In genomic region chr12:52673713-52674415, GRCh38 we compare ENCODE assay signal across 35 cellular contexts. TPM values are rescaled to one million over a fixed set of nuclear protein-coding genes. Genes with fewer than 3 reads are reported as not detected.
"Had no signal": no experiment of that assay in that cellular context is flagged by ENCODE, and none has a peak within 500 bp of the region (broad histone marks: within the 10 kb centered on the region; RNA-seq: fewer than 3 reads in every experiment).

No MANE protein-coding gene starts in this region.

- H3K9ac ChIP-seq: neural progenitor cell, parathyroid adenoma had no signal

- H3K9me3 ChIP-seq: ovary, psoas muscle, spleen, suprapubic skin, testis, tibial artery, transverse colon, upper lobe of left lung, vagina had no signal

- H3K27me3 Mint-ChIP-seq: stimulated activated naive CD8-positive, alpha-beta T cell treated with anti-CD3 and anti-CD28 coated beads, Interleukin-15, amount 100 ng/mL, for 72 hours had no signal

- H3K27me3 ChIP-seq: ovary, testis, upper lobe of left lung, vagina had no signal

- ATAC-seq: naive thymus-derived CD4-positive, alpha-beta T cell; natural killer cell; psoas muscle; right cardiac atrium; sciatic nerve; stimulated activated memory B cell treated with anti-CD40 and anti-IgM and Interleukin-4, amounts not matched to agents 10 μg/mL and 1 μg/mL and 100 μg/mL, for 72 hours; stimulated activated naive CD8-positive, alpha-beta T cell treated with anti-CD3 and anti-CD28 coated beads, Interleukin-15, amount 100 ng/mL, for 72 hours; stimulated activated naive CD8-positive, alpha-beta T cell treated with anti-CD3 and anti-CD28 coated beads, Interleukin-15, Interleukin-2, amounts not matched to agents 100 U/mL and 50 U/mL, for 24 hours had no signal

- H3K4me2 ChIP-seq: neural progenitor cell, smooth muscle cell had no signal

- H3K9me3 Mint-ChIP-seq: naive thymus-derived CD4-positive, alpha-beta T cell; natural killer cell; nephron; neural progenitor cell; stimulated activated memory B cell treated with anti-CD40 and anti-IgM and Interleukin-4, amounts not matched to agents 10 μg/mL and 1 μg/mL and 100 μg/mL, for 72 hours; stimulated activated naive CD8-positive, alpha-beta T cell treated with anti-CD3 and anti-CD28 coated beads, Interleukin-15, amount 100 ng/mL, for 72 hours had no signal

- H3K27ac Mint-ChIP-seq: natural killer cell; nephron; neural progenitor cell; progenitor cell of endocrine pancreas; stimulated activated memory B cell treated with anti-CD40 and anti-IgM and Interleukin-4, amounts not matched to agents 10 μg/mL and 1 μg/mL and 100 μg/mL, for 72 hours had no signal

- H3K36me3 Mint-ChIP-seq: natural killer cell; neural progenitor cell; stimulated activated memory B cell treated with anti-CD40 and anti-IgM and Interleukin-4, amounts not matched to agents 10 μg/mL and 1 μg/mL and 100 μg/mL, for 72 hours had no signal

- H3K36me3 ChIP-seq: neural progenitor cell, ovary, spleen, suprapubic skin, tibial artery, transverse colon, upper lobe of left lung, vagina had no signal

- H3K27ac ChIP-seq: neural progenitor cell, ovary, parathyroid adenoma, psoas muscle, skin epidermis, spleen, suprapubic skin, testis, tibial artery, transverse colon, upper lobe of left lung, vagina had no signal

- FAIRE-seq: urothelium cell line had no signal

- H2AFZ ChIP-seq: neural progenitor cell, parathyroid adenoma had no signal

- H3K4me1 ChIP-seq: neural progenitor cell, parathyroid adenoma, psoas muscle, spleen, suprapubic skin, testis, tibial artery, transverse colon, upper lobe of left lung had no signal

- H3K79me2 ChIP-seq: parathyroid adenoma had no signal

- DNase-seq: naive thymus-derived CD4-positive, alpha-beta T cell; natural killer cell; occipital lobe; ovary; posterior cingulate gyrus; psoas muscle; right cardiac atrium; spleen; stimulated activated CD4-positive, alpha-beta T cell treated with anti-CD3 and anti-CD28 coated beads, Interleukin-12 subunit alpha, Interleukin-12 subunit beta, amount 100 ng/mL, for 4 hours; stimulated activated CD4-positive, alpha-beta T cell treated with anti-CD3 and anti-CD28 coated beads, Interleukin-1b, Interleukin-23, amount 100 ng/mL, for 48 hours; stimulated activated CD4-positive, alpha-beta T cell treated with anti-CD3 and anti-CD28 coated beads, Interleukin-4, amount 100 ng/mL, for 1 hour; stimulated activated CD4-positive, alpha-beta T cell treated with anti-CD3 and anti-CD28 coated beads, Interleukin-4, amount 100 ng/mL, for 4 hours; stimulated activated CD8-positive, alpha-beta memory T cell treated with anti-CD3 and anti-CD28 coated beads, Interleukin-4, amount 100 ng/mL, for 48 hours; stimulated activated naive CD4-positive, alpha-beta T cell; stimulated activated naive CD8-positive, alpha-beta T cell treated with anti-CD3 and anti-CD28 coated beads, Interleukin-15, amount 100 ng/mL, for 72 hours; stimulated activated naive CD8-positive, alpha-beta T cell treated with anti-CD3 and anti-CD28 coated beads, Interleukin-15, Interleukin-2, amounts not matched to agents 100 U/mL and 50 U/mL, for 24 hours; testis; tibial artery; transverse colon; upper lobe of left lung had no signal

- H3K4me3 Mint-ChIP-seq: natural killer cell; nephron; neural progenitor cell; stimulated activated memory B cell treated with anti-CD40 and anti-IgM and Interleukin-4, amounts not matched to agents 10 μg/mL and 1 μg/mL and 100 μg/mL, for 72 hours; stimulated activated naive CD8-positive, alpha-beta T cell treated with anti-CD3 and anti-CD28 coated beads, Interleukin-15, amount 100 ng/mL, for 72 hours had no signal

- H3K4me1 Mint-ChIP-seq: nephron; neural progenitor cell; stimulated activated memory B cell treated with anti-CD40 and anti-IgM and Interleukin-4, amounts not matched to agents 10 μg/mL and 1 μg/mL and 100 μg/mL, for 72 hours; stimulated activated naive CD8-positive, alpha-beta T cell treated with anti-CD3 and anti-CD28 coated beads, Interleukin-15, amount 100 ng/mL, for 72 hours had no signal

- H3K4me3 ChIP-seq: neural progenitor cell, ovary, psoas muscle, skin epidermis, smooth muscle cell, spleen, suprapubic skin, testis, tibial artery, transverse colon, upper lobe of left lung, vagina had no signal

RNA-seq across cellular contexts. Expression of gene KRT1, which starts 6.3 kb away (rescaled TPM):
- total RNA-seq: osteoblast, ovary, progenitor cell of endocrine pancreas, renal cortical epithelial cell, right cardiac atrium, testis, transverse colon, ureter had no signal
- polyA plus RNA-seq: neural cell, ovary, right cardiac atrium had no signal

RNA-seq across cellular contexts. Expression of gene KRT2, which starts 21.9 kb away (rescaled TPM):
- total RNA-seq: occipital lobe, osteoblast, ovary, progenitor cell of endocrine pancreas, psoas muscle, renal cortical epithelial cell, right cardiac atrium, sciatic nerve, smooth muscle cell, testis, transverse colon, upper lobe of left lung, ureter had no signal
- polyA plus RNA-seq: neural cell, ovary, psoas muscle, right cardiac atrium, smooth muscle cell had no signal

RNA-seq across cellular contexts. Expression of gene KRT77, which starts 29.5 kb away (rescaled TPM):
- total RNA-seq: natural killer cell, occipital lobe, osteoblast, ovary, progenitor cell of endocrine pancreas, psoas muscle, renal cortical epithelial cell, right cardiac atrium, sciatic nerve, spleen, transverse colon, upper lobe of left lung, ureter had no signal
- polyA plus RNA-seq: neural cell, ovary, right cardiac atrium, smooth muscle cell had no signal

RNA-seq across cellular contexts. Expression of gene KRT73, which starts 55.5 kb away (rescaled TPM):
- total RNA-seq: occipital lobe, osteoblast, ovary, progenitor cell of endocrine pancreas, psoas muscle, renal cortical epithelial cell, right cardiac atrium, sciatic nerve, smooth muscle cell, transverse colon, ureter, vagina had no signal
- polyA plus RNA-seq: neural cell, ovary, psoas muscle, right cardiac atrium, smooth muscle cell had no signal
